16 cellular contexts compared by ENCODE assay signal in the genomic region with DNA sequence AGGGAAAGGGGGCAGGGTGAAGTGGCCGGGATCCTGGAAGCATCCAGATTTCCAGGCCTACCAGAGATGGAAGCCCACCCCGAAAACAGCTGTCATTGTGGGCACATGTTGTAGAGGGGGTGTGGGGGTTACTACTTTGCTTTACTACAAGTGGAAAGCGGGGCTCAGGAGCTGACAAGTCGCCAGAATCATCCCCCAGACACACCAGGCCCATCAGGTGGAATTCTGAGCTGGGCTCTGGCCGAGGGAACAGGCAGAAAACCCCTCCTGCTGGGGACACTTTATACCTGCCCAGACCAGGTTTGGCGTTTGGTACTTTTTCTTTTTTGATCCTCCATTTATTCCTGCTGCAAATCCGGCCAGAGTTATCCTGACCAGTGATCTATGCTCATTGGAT. TPM values are rescaled to one million over a fixed set of nuclear protein-coding genes. Genes with fewer than 3 reads are reported as not detected.
DNase-seq lines count a peak whose midpoint lies in the region; ATAC-seq and TF ChIP-seq lines count a peak whose summit lies in the region.
"Had no signal": no experiment of that assay in that cellular context is flagged by ENCODE, and none has a peak within 500 bp of the region (broad histone marks: within the 10 kb centered on the region; RNA-seq: fewer than 3 reads in every experiment).

No MANE protein-coding gene starts in this region.

- H3K27me3 ChIP-seq in endodermal cell (ENCODE audit: control insufficient read depth, insufficient read depth, low read length, poor library complexity, severe bottlenecking) (peaks cover 100% of the 10 kb centered on the region), transverse colon (peaks cover 95% of the 10 kb centered on the region), BE2C (peaks cover 98% of the 10 kb centered on the region)

- H3K4me3 Mint-ChIP-seq in endodermal cell: no peak overlapping the region
- H3K4me3 Mint-ChIP-seq in nephron: peak overlapping the region in 2 of 3 experiments; percentile 63 to 65

- H3K4me1 ChIP-seq in endodermal cell (ENCODE audit: control insufficient read depth, insufficient read depth, low read length) (peaks cover 15% of the 10 kb centered on the region), transverse colon (peaks cover 0 to 56% (median 38%) of the 10 kb centered on the region in 4 donors), BE2C (no peaks in the 10 kb centered on the region)

- no peaks in the 10 kb centered on the region for H3K9me3 Mint-ChIP-seq in endodermal cell
- no peaks in the 10 kb centered on the region for H3K9me3 Mint-ChIP-seq in nephron

- in situ Hi-C loops in transverse colon (cut with MboI; ENCODE audit: low pct_ligation_motif_present in 1 of 4, low pct_unique_long_range_greater_than_20kb in 1 of 4, low sequenced_read_pairs in 3 of 4): no loop called here

- H3K36me3 Mint-ChIP-seq in endodermal cell (ENCODE audit: low read depth) (no peaks in the 10 kb centered on the region), nephron (ENCODE audit: low read depth) (no peaks in the 10 kb centered on the region)

- TF ChIP-seq CTCF in LNCaP clone FGC (IDR thresholded peaks at IDR 0.05; ENCODE audit: control insufficient read depth, extremely low read depth, insufficient read depth): no peak
- TF ChIP-seq CTCF in endodermal cell (conservative IDR thresholded peaks at IDR 0.05): peak; percentile 32
- no peak for TF ChIP-seq CTCF in nephron (IDR thresholded peaks at IDR 0.05; ENCODE audit: unreplicated experiment in 3 of 3)
- no peak for TF ChIP-seq CTCF in transverse colon (IDR thresholded peaks at IDR 0.05)
- no peak for TF ChIP-seq CTCF in BE2C (IDR thresholded peaks at IDR 0.05; ENCODE audit: low read depth, low read length)

- TF ChIP-seq EP300 in transverse colon (IDR thresholded peaks at IDR 0.05; ENCODE audit: low read depth): no peak

- TF ChIP-seq POLR2A in transverse colon (IDR thresholded peaks at IDR 0.05): no peak

- H3K9ac ChIP-seq in endodermal cell (ENCODE audit: extremely low read depth, low read length, poor library complexity, severe bottlenecking): no peak overlapping the region

- no peak overlapping the region for H3K27ac Mint-ChIP-seq in endodermal cell
- no peak overlapping the region for H3K27ac Mint-ChIP-seq in nephron

- H3K4me3 ChIP-seq in LNCaP clone FGC (ENCODE audit: low read depth, low read length) (peak overlapping the region; percentile 3; the same call in 1 of the 2 replicates), endodermal cell (ENCODE audit: low read length) (no peak overlapping the region), transverse colon (peak overlapping the region in 3 of 4 donors; percentile 72 to 75 (median 73)), BE2C (ENCODE audit: low read depth, low read length) (no peak overlapping the region)

- peaks cover 33% of the 10 kb centered on the region for H3K4me1 Mint-ChIP-seq in endodermal cell
- peaks cover 20% of the 10 kb centered on the region for H3K4me1 Mint-ChIP-seq in nephron

- peaks cover 99% of the 10 kb centered on the region for H3K27me3 Mint-ChIP-seq in endodermal cell (ENCODE audit: insufficient read depth)
- H3K27me3 Mint-ChIP-seq in nephron (ENCODE audit: low read depth): peaks cover 100% of the 10 kb centered on the region

- DNase-seq in LNCaP clone FGC (ENCODE audit: low read depth) (no peak), endodermal cell (peak; percentile 71), transverse colon (no peak), BE2C (no peak)
- DNase-seq: COR-L47, EL, KBM-7, NCI-H1436, NCI-H2029 treated with DMSO at 0.1 percent for 48 hours, NCI-H2171 treated with DMSO at 0.1 percent for 48 hours had no signal

- H3K27ac ChIP-seq in endodermal cell (ENCODE audit: low read depth, low read length) (no peak overlapping the region), transverse colon (peak overlapping the region; percentile 75 to 97 (median 92))
- H3K27ac ChIP-seq: RWPE1 had no signal

- H3K36me3 ChIP-seq in endodermal cell (ENCODE audit: control insufficient read depth, insufficient read depth, low read length): no peaks in the 10 kb centered on the region
- no peaks in the 10 kb centered on the region for H3K36me3 ChIP-seq in transverse colon
- no peaks in the 10 kb centered on the region for H3K36me3 ChIP-seq in BE2C
- H3K36me3 ChIP-seq: HAP-1 had no signal

- ATAC-seq in HG03520 (IDR thresholded peaks at IDR 0.05; ENCODE audit: unreplicated experiment) (no peak), HG03097 (IDR thresholded peaks at IDR 0.05; ENCODE audit: low FRiP score, unreplicated experiment) (no peak)

- H3K9me3 ChIP-seq in endodermal cell (ENCODE audit: control insufficient read depth, low read length) (no peaks in the 10 kb centered on the region), transverse colon (no peaks in the 10 kb centered on the region), BE2C (no peaks in the 10 kb centered on the region)
- H3K9me3 ChIP-seq: HAP-1 had no signal

- 0 to 12% methylated on average over 2 to 7 of the region's 7 CpGs for WGBS in endodermal cell (ENCODE audit: insufficient coverage in 1 of 2, insufficient read length in 1 of 2), 2 experiments
- WGBS in transverse colon (ENCODE audit: low coverage in 1 of 2), 2 donors: 42 to 49% methylated on average over 6 to 7 of the region's 7 CpGs

- intact Hi-C loops in transverse colon (cut with DNase I; ENCODE audit: low total_unique reads): no loop called here

RNA-seq across cellular contexts. Expression of a gene that starts 3.8 kb away (rescaled TPM):
- total RNA-seq in endodermal cell (not detected), transverse colon (100 to 1,000 TPM; 119 to 199 (median 136) TPM)
- 1.0 TPM for polyA plus RNA-seq in endodermal cell (2013, experiment 1 of 2)
- 0.58 TPM for polyA plus RNA-seq in endodermal cell (2013, experiment 2 of 2)
- not detected for polyA plus RNA-seq in BE2C (2012; ENCODE audit: insufficient read depth, insufficient read length, low read depth)
- total RNA-seq: NCI-H460 had no signal

RNA-seq across cellular contexts. Expression of a gene that starts 23.2 kb away (rescaled TPM):
- total RNA-seq in endodermal cell (not detected), transverse colon (100 to 1,000 TPM; 124 to 265 (median 168) TPM)
- polyA plus RNA-seq in endodermal cell (2013, experiment 1 of 2): 0.50 TPM
- polyA plus RNA-seq in endodermal cell (2013, experiment 2 of 2): 0.50 TPM
- polyA plus RNA-seq in BE2C (2012; ENCODE audit: insufficient read depth, insufficient read length, low read depth): not detected
- total RNA-seq: NCI-H460 had no signal

RNA-seq across cellular contexts. Expression of a gene that starts 45.5 kb away (rescaled TPM):
- total RNA-seq in endodermal cell (not detected), transverse colon (under 1 TPM in 1 of 4 donors, not detected in 3; 0.16 TPM)
- polyA plus RNA-seq in endodermal cell (2013, experiment 1 of 2): not detected
- polyA plus RNA-seq in endodermal cell (2013, experiment 2 of 2): not detected
- not detected for polyA plus RNA-seq in BE2C (2012; ENCODE audit: insufficient read depth, insufficient read length, low read depth)
- total RNA-seq: NCI-H460 had no signal

Comparison
In these comparisons a context has a peak if more than half of its experiments do, and no peak if none do; other contexts are left out.
1. H3K4me3 ChIP-seq: peak in LNCaP clone FGC (single experiment) and transverse colon (3 of 4); none in endodermal cell (single experiment) and BE2C (single experiment).
2. RNA of a gene that starts 3.8 kb away (total RNA-seq): 119 to 199 TPM in transverse colon; not detected in endodermal cell; every median in the first group is over 100 times any median in the second.
3. RNA of a gene that starts 23.2 kb away (total RNA-seq): 124 to 265 TPM in transverse colon; not detected in endodermal cell; every median in the first group is over 100 times any median in the second.